ENCODE assay signal across 21 cellular contexts in genomic region chr11:95289378-95289777, GRCh38. TPM values are rescaled to one million over a fixed set of nuclear protein-coding genes. Genes with fewer than 3 reads are reported as not detected.
DNase-seq lines count a peak whose midpoint lies in the region; ATAC-seq, FAIRE-seq and TF ChIP-seq lines count a peak whose summit lies in the region.
"Had no signal": no experiment of that assay in that cellular context is flagged by ENCODE, and none has a peak within 500 bp of the region (broad histone marks: within the 10 kb centered on the region; RNA-seq: fewer than 3 reads in every experiment).

No MANE protein-coding gene starts in this region.

- H3F3A ChIP-seq in PC-3 (ENCODE audit: low read length, unreplicated experiment): no peaks in the 10 kb centered on the region

- peaks cover 5% of the 10 kb centered on the region for H3K79me1 ChIP-seq in trophoblast cell (ENCODE audit: low read length)

- intact Hi-C loops in PC-3 (cut with micrococcal nuclease): no loop called here

- H4K20me1 ChIP-seq in PC-3 (ENCODE audit: low read length): no peaks in the 10 kb centered on the region

- H3K27me3 Mint-ChIP-seq in activated CD8-positive, alpha-beta T cell treated with anti-CD3 and anti-CD28 coated beads, Interleukin-2, amount 10 ng/mL, durations not matched to agents 7 days and 5 days (ENCODE audit: low read depth): peaks cover 6% of the 10 kb centered on the region

- H3K9me2 ChIP-seq in PC-3 (replicated peaks; ENCODE audit: low read length): no peaks in the 10 kb centered on the region

- H3K27ac Mint-ChIP-seq in activated CD8-positive, alpha-beta T cell treated with anti-CD3 and anti-CD28 coated beads, Interleukin-2, amount 10 ng/mL, durations not matched to agents 7 days and 5 days: no peak overlapping the region
- H3K27ac Mint-ChIP-seq: CD8-positive, alpha-beta memory T cell had no signal

- no peak overlapping the region for H3K27ac ChIP-seq in PC-3 (ENCODE audit: low read length)
- no peak overlapping the region for H3K27ac ChIP-seq in trophoblast cell (ENCODE audit: low read depth, low read length)
- no peak overlapping the region for H3K27ac ChIP-seq in tibial nerve
- H3K27ac ChIP-seq: HL-60 had no signal

- BruUV-seq in PC-3 (replicated peaks; lab: Mats Ljungman, UMichigan): no TSS peak

- H3K4me2 ChIP-seq in PC-3 (ENCODE audit: low read length) (no peak overlapping the region), trophoblast cell (ENCODE audit: low read length) (no peak overlapping the region)

- no peaks in the 10 kb centered on the region for H3K9me3 Mint-ChIP-seq in activated CD8-positive, alpha-beta T cell treated with anti-CD3 and anti-CD28 coated beads, Interleukin-2, amount 10 ng/mL, durations not matched to agents 7 days and 5 days (ENCODE audit: insufficient read depth)
- H3K9me3 Mint-ChIP-seq: CD8-positive, alpha-beta memory T cell had no signal

- H3K14ac ChIP-seq in trophoblast cell (ENCODE audit: low read length): no peak overlapping the region

- H3K4me3 Mint-ChIP-seq in activated CD8-positive, alpha-beta T cell treated with anti-CD3 and anti-CD28 coated beads, Interleukin-2, amount 10 ng/mL, durations not matched to agents 7 days and 5 days: no peak overlapping the region
- H3K4me3 Mint-ChIP-seq: CD8-positive, alpha-beta memory T cell had no signal

- H3K36me3 ChIP-seq in PC-3 (ENCODE audit: low read depth, low read length) (no peaks in the 10 kb centered on the region), bronchial epithelial cell (ENCODE audit: control insufficient read depth, insufficient read depth, low read length) (no peaks in the 10 kb centered on the region), trophoblast cell (ENCODE audit: control insufficient read depth in 1 of 2, insufficient read depth in 2 of 2, low read length in 2 of 2) (peaks cover 0 to 2% of the 10 kb centered on the region in 2 experiments), tibial nerve (no peaks in the 10 kb centered on the region)

- no peak overlapping the region for H4K12ac ChIP-seq in trophoblast cell (ENCODE audit: low read depth, low read length)

- TF ChIP-seq EP300 in tibial nerve (IDR thresholded peaks at IDR 0.05): no peak

- H3K18ac ChIP-seq in trophoblast cell (ENCODE audit: low read length): no peak overlapping the region

- H3K4me1 ChIP-seq in PC-3 (ENCODE audit: insufficient read depth, low read length) (peaks cover 4% of the 10 kb centered on the region; the same call in 1 of the 2 replicates), trophoblast cell (ENCODE audit: control insufficient read depth in 1 of 2, insufficient read depth in 2 of 2, low read length in 2 of 2) (peaks cover 7 to 9% of the 10 kb centered on the region in 2 experiments), tibial nerve (no peaks in the 10 kb centered on the region)

- no peak overlapping the region for H2AK5ac ChIP-seq in trophoblast cell (ENCODE audit: low read length)

- H2AFZ ChIP-seq in PC-3 (ENCODE audit: low read length): no peak overlapping the region
- no peak overlapping the region for H2AFZ ChIP-seq in trophoblast cell (ENCODE audit: insufficient read depth, low read length, poor library complexity)

- H4K8ac ChIP-seq in trophoblast cell (ENCODE audit: low read depth, low read length): no peak overlapping the region

- no peak overlapping the region for H3K9ac ChIP-seq in PC-3 (ENCODE audit: low read length)
- H3K9ac ChIP-seq in trophoblast cell (ENCODE audit: low read length): no peak overlapping the region

- peak; percentile 29 for ATAC-seq in PC-3
- ATAC-seq in HG02610 (IDR thresholded peaks at IDR 0.05; ENCODE audit: unreplicated experiment): no peak
- no peak for ATAC-seq in activated CD8-positive, alpha-beta T cell treated with anti-CD3 and anti-CD28 coated beads, Interleukin-2, amount 10 ng/mL, durations not matched to agents 7 days and 5 days
- ATAC-seq: Right ventricle myocardium inferior had no signal

- no peak overlapping the region for H3K4me3 ChIP-seq in PC-3 (ENCODE audit: low read length)
- H3K4me3 ChIP-seq in bronchial epithelial cell (ENCODE audit: low read depth, low read length): no peak overlapping the region
- H3K4me3 ChIP-seq in trophoblast cell (ENCODE audit: low read depth, low read length): no peak overlapping the region
- H3K4me3 ChIP-seq in tibial nerve: no peak overlapping the region

- H3K36me3 Mint-ChIP-seq in activated CD8-positive, alpha-beta T cell treated with anti-CD3 and anti-CD28 coated beads, Interleukin-2, amount 10 ng/mL, durations not matched to agents 7 days and 5 days (ENCODE audit: low read depth): no peaks in the 10 kb centered on the region

- H2BK12ac ChIP-seq in trophoblast cell (ENCODE audit: low read length): no peak overlapping the region

- H4K91ac ChIP-seq in trophoblast cell (ENCODE audit: low read depth, low read length): no peak overlapping the region

- H3K27me3 ChIP-seq in PC-3 (ENCODE audit: low read length) (peaks cover 13% of the 10 kb centered on the region), bronchial epithelial cell (ENCODE audit: control insufficient read depth, insufficient read depth, low read length) (no peaks in the 10 kb centered on the region), trophoblast cell (ENCODE audit: insufficient read depth, low read length) (no peaks in the 10 kb centered on the region), tibial nerve (no peaks in the 10 kb centered on the region)

- no peak for TF ChIP-seq CTCF in PC-3 (conservative IDR thresholded peaks at IDR 0.05; ENCODE audit: low read depth, low read length)
- no peak for TF ChIP-seq CTCF in bronchial epithelial cell (IDR thresholded peaks at IDR 0.05; ENCODE audit: insufficient read depth, low read length, severe bottlenecking)
- TF ChIP-seq CTCF in tibial nerve (IDR thresholded peaks at IDR 0.05): no peak

- CTCF ChIA-PET in PC-3 (lab: Charles Lee): no interaction called here
- CTCF ChIA-PET in activated CD8-positive, alpha-beta T cell treated with anti-CD3 and anti-CD28 coated beads, Interleukin-2, amount 10 ng/mL, durations not matched to agents 7 days and 5 days (lab: Charles Lee): no interaction called here

- no peak for TF ChIP-seq POLR2A in tibial nerve (IDR thresholded peaks at IDR 0.05)

- H3K9me3 ChIP-seq in PC-3 (ENCODE audit: low read length): no peaks in the 10 kb centered on the region
- no peaks in the 10 kb centered on the region for H3K9me3 ChIP-seq in trophoblast cell (ENCODE audit: insufficient read depth, low read depth, low read length)
- no peaks in the 10 kb centered on the region for H3K9me3 ChIP-seq in tibial nerve

- no peak overlapping the region for H3K23ac ChIP-seq in trophoblast cell (ENCODE audit: low read length)

- H3K4me1 Mint-ChIP-seq in activated CD8-positive, alpha-beta T cell treated with anti-CD3 and anti-CD28 coated beads, Interleukin-2, amount 10 ng/mL, durations not matched to agents 7 days and 5 days (ENCODE audit: low read depth): no peaks in the 10 kb centered on the region
- H3K4me1 Mint-ChIP-seq: CD8-positive, alpha-beta memory T cell had no signal

- no peak overlapping the region for H3K4ac ChIP-seq in trophoblast cell (ENCODE audit: low read depth, low read length)

- peak; percentile 81 for DNase-seq in HPDE6-E6E7 (ENCODE audit: extremely low spot score)
- DNase-seq in PC-3: peak; percentile 68
- peak; percentile 97 for DNase-seq in bronchial epithelial cell (ENCODE audit: low read depth)
- DNase-seq in trophoblast cell: peak; percentile 44 to 59
- no peak for DNase-seq in activated CD8-positive, alpha-beta T cell treated with anti-CD3 and anti-CD28 coated beads, Interleukin-2, amount 10 ng/mL, durations not matched to agents 7 days and 5 days
- no peak for DNase-seq in tibial nerve (ENCODE audit: low spot score in 2 of 2)
- DNase-seq: C1 segment of cervical spinal cord; CD8-positive, alpha-beta memory T cell; DMS79 treated with DMSO at 0.1 percent for 48 hours; H7; IMR-90; MM.1S; NCI-H1092; NCI-H2081 treated with DMSO at 0.1 percent for 48 hours; NCI-H510A; NCI-H82 had no signal

- H3K79me2 ChIP-seq in PC-3 (ENCODE audit: low read length): no peaks in the 10 kb centered on the region
- no peaks in the 10 kb centered on the region for H3K79me2 ChIP-seq in trophoblast cell (ENCODE audit: control insufficient read depth, insufficient read depth, low read length, poor library complexity)

- no peak for FAIRE-seq in bronchial epithelial cell (lab: Jason Lieb, UNC)
- FAIRE-seq: D721Med, HTR-8/SVneo had no signal

- POLR2A ChIA-PET in PC-3 (lab: Charles Lee; ENCODE audit: unreplicated experiment): no interaction called here
- POLR2A ChIA-PET in activated CD8-positive, alpha-beta T cell treated with anti-CD3 and anti-CD28 coated beads, Interleukin-2, amount 10 ng/mL, durations not matched to agents 7 days and 5 days (lab: Charles Lee): no interaction called here

- H2BK5ac ChIP-seq in trophoblast cell (ENCODE audit: low read depth, low read length, poor library complexity): no peak overlapping the region

- no peak overlapping the region for H2BK120ac ChIP-seq in trophoblast cell (ENCODE audit: insufficient read depth, low read length, poor library complexity)

RNA-seq across cellular contexts. Expression of gene SESN3, which starts 58.4 kb away (rescaled TPM):
- total RNA-seq in PC-3 (2014; rRNA removed) (0.23 and 0.55 TPM in 2 replicates), bronchial epithelial cell (12.4 and 25.0 TPM in 2 replicates), tibial nerve (100 to 1,000 TPM in 1 of 4 donors, 10 to 100 TPM in 3; 57.9 to 106 (median 71.8) TPM)
- polyA plus RNA-seq in trophoblast cell (2013): 87.0 and 96.4 TPM in 2 replicates
- total RNA-seq in activated CD8-positive, alpha-beta T cell treated with anti-CD3 and anti-CD28 coated beads, Interleukin-2, amount 10 ng/mL, durations not matched to agents 7 days and 5 days: 10 to 100 TPM; 29.1 to 31.5 TPM

Comparison
In these comparisons a context has a peak if more than half of its experiments do, and no peak if none do; other contexts are left out.
1. DNase-seq: peak in HPDE6-E6E7 (single experiment), PC-3 (single experiment), bronchial epithelial cell (single experiment) and trophoblast cell (2 of 2); none in activated CD8-positive, alpha-beta T cell treated with anti-CD3 and anti-CD28 coated beads, Interleukin-2, amount 10 ng/mL, durations not matched to agents 7 days and 5 days (single experiment) and tibial nerve (0 of 2).